ENCODE assay signal across 8 cellular contexts in the genomic region with DNA sequence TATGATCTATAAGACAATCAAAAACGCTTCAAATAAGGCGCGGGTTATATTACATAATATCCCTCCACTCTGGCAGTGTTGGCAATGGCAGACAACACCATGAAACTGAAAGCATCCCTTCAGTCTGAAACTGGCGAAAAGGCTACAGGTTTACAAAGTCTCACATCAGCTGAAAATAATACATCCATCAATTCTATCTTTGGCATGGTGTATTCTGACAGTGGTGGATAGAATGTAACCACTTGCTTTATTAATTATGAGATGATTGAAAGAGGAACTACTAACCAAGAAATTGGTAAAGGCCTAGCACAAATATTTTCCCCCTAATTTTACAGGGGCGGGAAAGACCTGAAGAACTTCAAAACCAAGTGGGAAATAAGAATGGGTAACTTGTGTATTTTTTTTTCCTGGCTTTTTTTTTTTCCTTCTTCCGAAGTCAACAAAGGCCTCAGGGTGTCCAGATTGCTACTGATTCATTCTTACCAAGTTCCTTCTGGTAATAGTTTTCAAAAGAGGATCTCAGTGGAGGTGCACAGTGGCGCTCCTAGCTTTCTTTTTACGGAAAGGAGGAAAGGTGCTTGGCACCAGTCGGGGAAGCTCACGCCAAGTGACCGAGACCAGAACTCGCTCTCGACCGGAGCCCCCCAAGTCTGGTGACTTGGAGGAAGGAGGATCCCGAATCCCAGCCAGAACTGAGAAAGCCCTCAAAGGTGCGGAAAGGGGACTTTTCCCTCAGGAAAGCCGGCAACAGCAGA. TPM values are rescaled to one million over a fixed set of nuclear protein-coding genes. Genes with fewer than 3 reads are reported as not detected.
A peak's percentile ranks its signal among the peaks of the same experiment; 100 is the strongest.
DNase-seq lines count a peak whose midpoint lies in the region; ATAC-seq and TF ChIP-seq lines count a peak whose summit lies in the region.

No MANE protein-coding gene starts in this region.

- intact Hi-C loops in Right ventricle myocardium superior (cut with DNase I) (loop anchor here (10.0 kb wide), 1 partner anchor 155 kb away; a partner anchor contains a TSS), cardiac septum (cut with DNase I) (loop anchor here (5.0 kb wide), 1 partner anchor 153 kb away; a partner anchor contains a TSS), uterus (cut with DNase I; ENCODE audit: low total_unique reads) (no loop called here), sciatic nerve (cut with DNase I) (no loop called here)

- H3K4me1 ChIP-seq in OCI-LY3 (ENCODE audit: low read length), result peaks cover 15% of the 10 kb centered on the region
- H3K4me1 ChIP-seq in uterus, result no peaks in the 10 kb centered on the region

- no peaks in the 10 kb centered on the region for H3K9me3 Mint-ChIP-seq in memory B cell

- H3K27ac ChIP-seq in OCI-LY3 (ENCODE audit: low read length), result peak overlapping the region; percentile 67
- peak overlapping the region; percentile 50 for H3K27ac ChIP-seq in cingulate gyrus (ENCODE audit: low read depth, low read length)
- H3K27ac ChIP-seq in uterus, result peak overlapping the region; percentile 88

- peaks cover 66% of the 10 kb centered on the region for H3K79me2 ChIP-seq in OCI-LY3 (ENCODE audit: low read length)

- ATAC-seq in Right ventricle myocardium superior (ENCODE audit: poor library complexity) (peak; percentile 11), HG02852 (IDR thresholded peaks at IDR 0.05; ENCODE audit: unreplicated experiment) (peak; percentile 3), memory B cell (ENCODE audit: low read depth) (peak; percentile 17), sciatic nerve (no peak)

- H2AFZ ChIP-seq in OCI-LY3 (ENCODE audit: low read depth, low read length), result 0 out of 2 replicates have a peak overlapping the region, but pooled peaks have one; percentile 37

- peaks cover 13% of the 10 kb centered on the region for H3K36me3 Mint-ChIP-seq in memory B cell

- no peak for TF ChIP-seq POLR2A in uterus (IDR thresholded peaks at IDR 0.05)

- peaks cover 32% of the 10 kb centered on the region for H3K4me1 Mint-ChIP-seq in memory B cell

- H3K4me3 ChIP-seq in OCI-LY3 (ENCODE audit: low read length), result peak overlapping the region; percentile 90
- H3K4me3 ChIP-seq in uterus, result peak overlapping the region; percentile 73 to 95

- peak overlapping the region; percentile 95 for H3K27ac Mint-ChIP-seq in memory B cell

- H3K4me3 Mint-ChIP-seq in memory B cell, result peak overlapping the region; percentile 97

- peak overlapping the region; percentile 90 for H3K9ac ChIP-seq in OCI-LY3 (ENCODE audit: low read length)

- no peaks in the 10 kb centered on the region for H3K27me3 Mint-ChIP-seq in memory B cell

- no peak for DNase-seq in Right ventricle myocardium superior
- DNase-seq in cardiac septum (ENCODE audit: low spot score), result no peak
- peak in 1 of 2 donors; percentile 12 for DNase-seq in memory B cell (ENCODE audit: low spot score in 2 of 2)
- no peak for DNase-seq in uterus
- DNase-seq in sciatic nerve (ENCODE audit: low spot score), result no peak

- H4K20me1 ChIP-seq in OCI-LY3 (ENCODE audit: insufficient read depth, low read length), result peaks cover 8% of the 10 kb centered on the region; the same call in 1 of the 2 replicates

- peaks cover 9% of the 10 kb centered on the region for H3K36me3 ChIP-seq in OCI-LY3 (replicated peaks; ENCODE audit: low read depth, low read length)
- no peaks in the 10 kb centered on the region for H3K36me3 ChIP-seq in uterus

- TF ChIP-seq CTCF in OCI-LY3 (IDR thresholded peaks at IDR 0.05; ENCODE audit: low read depth, low read length), result no peak
- TF ChIP-seq CTCF in uterus (IDR thresholded peaks at IDR 0.05), result no peak

- no peaks in the 10 kb centered on the region for H3K27me3 ChIP-seq in OCI-LY3 (ENCODE audit: low read depth, low read length)
- no peaks in the 10 kb centered on the region for H3K27me3 ChIP-seq in uterus

- peak overlapping the region; percentile 61 for H3K4me2 ChIP-seq in OCI-LY3 (ENCODE audit: low read length)

- H3K9me3 ChIP-seq in OCI-LY3 (ENCODE audit: insufficient read depth, low read length) (no peaks in the 10 kb centered on the region), uterus (no peaks in the 10 kb centered on the region)

RNA-seq across cellular contexts. Expression of a gene that starts 0.7 kb away (rescaled TPM):
- 20.5 TPM for total RNA-seq in Right ventricle myocardium superior
- 24.0 TPM for total RNA-seq in cardiac septum
- 100 to 1,000 TPM in 1 of 4 donors, 10 to 100 TPM in 3; 15.6 to 198 (median 67.3) TPM for total RNA-seq in uterus
- 62.7 TPM for total RNA-seq in sciatic nerve

RNA-seq across cellular contexts. Expression of a gene that starts 53.9 kb away (rescaled TPM):
- total RNA-seq in Right ventricle myocardium superior, result not detected
- not detected for total RNA-seq in cardiac septum
- total RNA-seq in uterus, result not detected
- total RNA-seq in sciatic nerve, result not detected

Comparison
In these comparisons a context has a peak if more than half of its experiments do, and no peak if none do; other contexts are left out.
1. intact Hi-C loops: an anchor here in Right ventricle myocardium superior (10.0 kb wide) and cardiac septum (5.0 kb wide); none called in uterus and sciatic nerve.